ENCODE assay signal across 26 cellular contexts in genomic region chr6:143515766-143516355, GRCh38. TPM values are rescaled to one million over a fixed set of nuclear protein-coding genes. Genes with fewer than 3 reads are reported as not detected.
DNase-seq lines count a peak whose midpoint lies in the region; ATAC-seq, FAIRE-seq and TF ChIP-seq lines count a peak whose summit lies in the region.
"Had no signal": no experiment of that assay in that cellular context is flagged by ENCODE, and none has a peak within 500 bp of the region (broad histone marks: within the 10 kb centered on the region; RNA-seq: fewer than 3 reads in every experiment).

No MANE protein-coding gene starts in this region.

- H3K4me3 ChIP-seq in K562 (no peak overlapping the region), heart right ventricle (no peak overlapping the region), small intestine (ENCODE audit: low read depth in 1 of 2, low read length in 2 of 2) (no peak overlapping the region)
- H3K4me3 ChIP-seq: BLaER1, GM23248, HAP-1, SK-N-MC had no signal

- H3K79me2 ChIP-seq in K562 (ENCODE audit: control insufficient read depth, insufficient read depth, low read length), result peaks cover 13% of the 10 kb centered on the region

- no peak for TF ChIP-seq EP300 in K562 (IDR thresholded peaks at IDR 0.05; ENCODE audit: low read length)

- no peak for TF ChIP-seq POLR2A in K562 (conservative IDR thresholded peaks at IDR 0.05)

- H3K36me3 Mint-ChIP-seq in stimulated activated effector memory CD8-positive, alpha-beta T cell treated with anti-CD3 and anti-CD28 coated beads, Interleukin-12 subunit alpha, Interleukin-12 subunit beta, amount 100 ng/mL, for 72 hours, result no peaks in the 10 kb centered on the region

- H3K9me3 ChIP-seq in K562 (replicated peaks; ENCODE audit: control insufficient read depth, insufficient read depth, low read depth, low read length) (no peaks in the 10 kb centered on the region), heart right ventricle (peaks cover 0 to 4% (median 0%) of the 10 kb centered on the region in 11 donors), small intestine (ENCODE audit: control insufficient read depth, low read depth) (no peaks in the 10 kb centered on the region)

- peak; percentile 65 for DNase-seq in G401 (ENCODE audit: low spot score)
- DNase-seq in K562 (ENCODE audit: extremely low read depth in 1 of 4, low spot score in 3 of 4), result no peak
- no peak for DNase-seq in heart right ventricle
- DNase-seq in stimulated activated effector memory CD8-positive, alpha-beta T cell treated with anti-CD3 and anti-CD28 coated beads, Interleukin-12 subunit alpha, Interleukin-12 subunit beta, amount 100 ng/mL, for 72 hours (ENCODE audit: low spot score in 2 of 2), result no peak
- DNase-seq in OCI-M1 (lab: John Stamatoyannopoulos, UW), result no peak
- DNase-seq in small intestine, result no peak
- DNase-seq in NCI-H446 (lab: John Stamatoyannopoulos, UW), result no peak
- DNase-seq: CD4-positive, CD25-positive, alpha-beta regulatory T cell; DMS153; DND-41; HFFc6; NCI-H1436; NCI-H187 treated with DMSO at 0.1 percent for 48 hours; NCI-H2171 treated with DMSO at 0.1 percent for 48 hours; NCI-H345; NCI-H774; NK-92 treated with Interleukin-12 subunit alpha and Interleukin-12 subunit beta, amount 100 ng/mL, for 24 hours; RPMI8226; SHP77 treated with DMSO at 0.1 percent for 48 hours had no signal

- no peaks in the 10 kb centered on the region for H3K36me3 ChIP-seq in K562 (ENCODE audit: control insufficient read depth, insufficient read depth, low read length)
- H3K36me3 ChIP-seq in heart right ventricle, result no peaks in the 10 kb centered on the region
- H3K36me3 ChIP-seq in small intestine (ENCODE audit: control insufficient read depth in 2 of 2, insufficient read depth in 2 of 2, low read length in 2 of 2), result no peaks in the 10 kb centered on the region
- H3K36me3 ChIP-seq: BLaER1, HAP-1 had no signal

- H3K27ac ChIP-seq in K562 (ENCODE audit: extremely low read depth, low read depth, low read length), result no peak overlapping the region
- peak overlapping the region; percentile 53 to 94 (median 82) for H3K27ac ChIP-seq in heart right ventricle
- no peak overlapping the region for H3K27ac ChIP-seq in small intestine (ENCODE audit: low read depth in 1 of 2, low read length in 1 of 2)
- H3K27ac ChIP-seq: BLaER1, GM23248, SK-N-MC had no signal

- WGBS in K562 (ENCODE audit: insufficient coverage, low coverage, missing lambda C conversion rate), result 35% methylated on average over 7 of the region's 7 CpGs
- WGBS in heart right ventricle, 2 donors, result 60 to 65% methylated on average over 7 of the region's 7 CpGs
- WGBS in small intestine, 3 donors, result 87 to 91% (median 87%) methylated on average over 7 of the region's 7 CpGs

- no peaks in the 10 kb centered on the region for H4K20me1 ChIP-seq in K562 (replicated peaks; ENCODE audit: control insufficient read depth, insufficient read depth, low read length)
- H4K20me1 ChIP-seq: BLaER1 had no signal

- intact Hi-C loops in K562 (cut with micrococcal nuclease) (no loop called here), heart right ventricle (cut with DNase I) (loop anchor here in 1 of 10 donors (5.0 kb wide), 1 partner anchor 46 kb away; no protein-coding TSS in a partner anchor)

- H3K4me1 ChIP-seq in K562 (replicated peaks in 1 of 2; ENCODE audit: control insufficient read depth in 2 of 2, insufficient read depth in 2 of 2, low read length in 2 of 2), result peaks cover 7 to 16% of the 10 kb centered on the region in 2 experiments; a peak in 4 of 5 replicates
- peaks cover 3 to 43% (median 21%) of the 10 kb centered on the region in 9 donors for H3K4me1 ChIP-seq in heart right ventricle
- no peaks in the 10 kb centered on the region for H3K4me1 ChIP-seq in small intestine (ENCODE audit: control insufficient read depth in 2 of 2, insufficient read depth in 1 of 2, low read depth in 1 of 2, low read length in 1 of 2)

- TF ChIP-seq CTCF in K562 (IDR thresholded peaks at IDR 0.05 in 2 of 3, conservative IDR thresholded peaks at IDR 0.05 in 1 of 3; ENCODE audit: insufficient read depth in 2 of 3, low read depth in 1 of 3, low read length in 3 of 3), result no peak
- TF ChIP-seq CTCF in heart right ventricle (IDR thresholded peaks at IDR 0.05), result no peak

- H3K27me3 ChIP-seq in K562 (ENCODE audit: control insufficient read depth in 2 of 2, insufficient read depth in 2 of 2, low read length in 2 of 2) (no peaks in the 10 kb centered on the region), heart right ventricle (no peaks in the 10 kb centered on the region), small intestine (ENCODE audit: control insufficient read depth in 2 of 2, insufficient read depth in 2 of 2, low read length in 2 of 2) (no peaks in the 10 kb centered on the region)

- H3K4me3 Mint-ChIP-seq in stimulated activated effector memory CD8-positive, alpha-beta T cell treated with anti-CD3 and anti-CD28 coated beads, Interleukin-12 subunit alpha, Interleukin-12 subunit beta, amount 100 ng/mL, for 72 hours, result no peak overlapping the region
- H3K4me3 Mint-ChIP-seq: CD4-positive, CD25-positive, alpha-beta regulatory T cell; HFFc6 had no signal

- H3K27ac Mint-ChIP-seq in stimulated activated effector memory CD8-positive, alpha-beta T cell treated with anti-CD3 and anti-CD28 coated beads, Interleukin-12 subunit alpha, Interleukin-12 subunit beta, amount 100 ng/mL, for 72 hours, result peak overlapping the region; percentile 73
- H3K27ac Mint-ChIP-seq: HFFc6 had no signal

- peak overlapping the region; percentile 49; the same call in 1 of the 2 replicates for H2AFZ ChIP-seq in K562 (ENCODE audit: low read depth, low read length)

- no peaks in the 10 kb centered on the region for H3K9me3 Mint-ChIP-seq in stimulated activated effector memory CD8-positive, alpha-beta T cell treated with anti-CD3 and anti-CD28 coated beads, Interleukin-12 subunit alpha, Interleukin-12 subunit beta, amount 100 ng/mL, for 72 hours
- H3K9me3 Mint-ChIP-seq: CD4-positive, CD25-positive, alpha-beta regulatory T cell; HFFc6 had no signal

- peaks cover 19% of the 10 kb centered on the region for H3K4me1 Mint-ChIP-seq in stimulated activated effector memory CD8-positive, alpha-beta T cell treated with anti-CD3 and anti-CD28 coated beads, Interleukin-12 subunit alpha, Interleukin-12 subunit beta, amount 100 ng/mL, for 72 hours

- no peaks in the 10 kb centered on the region for H3K9me1 ChIP-seq in K562 (ENCODE audit: control insufficient read depth, insufficient read depth, low read length)

- FAIRE-seq in K562 (lab: Jason Lieb, UNC), result no peak
- no peak for FAIRE-seq in small intestine (lab: Jason Lieb, UNC)
- FAIRE-seq: A204.1, GM18507, HepG2 had no signal

- ATAC-seq in K562, result no peak
- peak in 3 of 8 donors; percentile 4 to 55 (median 33) for ATAC-seq in heart right ventricle
- no peak for ATAC-seq in stimulated activated effector memory CD8-positive, alpha-beta T cell treated with anti-CD3 and anti-CD28 coated beads, Interleukin-12 subunit alpha, Interleukin-12 subunit beta, amount 100 ng/mL, for 72 hours
- ATAC-seq: HepG2 had no signal

- CTCF ChIA-PET in K562 (lab: Yijun Ruan, JAX; ENCODE audit: low intra/inter-chr PET ratio), result no interaction called here

- in situ Hi-C loops in G401 (cut with HindIII; ENCODE audit: low sequenced_read_pairs) (no loop called here), K562 (cut with MboI) (no loop called here)

- no TSS peak for BruUV-seq in K562 (replicated peaks; lab: Mats Ljungman, UMichigan)

- POLR2A ChIA-PET in K562 (lab: Yijun Ruan, JAX), result no interaction called here

- no peak overlapping the region for H3K4me2 ChIP-seq in K562 (ENCODE audit: insufficient read depth, low read length)
- H3K4me2 ChIP-seq: BLaER1 had no signal

- TF ChIP-seq RAD21 in K562 (CRISPR knock-in tag; conservative IDR thresholded peaks at IDR 0.05 in 1 of 2, IDR thresholded peaks at IDR 0.05 in 1 of 2), result no peak

- no peak overlapping the region for H3K9ac ChIP-seq in K562 (ENCODE audit: insufficient read depth in 1 of 2, low read depth in 2 of 2, low read length in 2 of 2)
- H3K9ac ChIP-seq: BLaER1, GM23248 had no signal

TF ChIP-seq in K562, 482 proteins besides CTCF, POLR2A, EP300 and RAD21 (continues in another document):
- no peak for TF ChIP-seq ZNF76 (CRISPR knock-in tag; IDR thresholded peaks at IDR 0.05; ENCODE audit: borderline replicate concordance)
- TF ChIP-seq MTA3 (IDR thresholded peaks at IDR 0.05; ENCODE audit: borderline replicate concordance), result no peak

RNA-seq across cellular contexts. Expression of gene FUCA2, which starts 4.3 kb away (rescaled TPM):
- 54.2 and 54.7 TPM in 2 replicates for total RNA-seq in G401 (2014; rRNA removed; shearing (Covaris generic))
- 49.7 and 76.8 TPM in 2 replicates for total RNA-seq in K562 (2011; cell fraction: chromatin; rRNA removed; ENCODE audit: low replicate concordance)
- total RNA-seq in K562 (2011; cell fraction: nucleolus; rRNA removed), result 61.7 and 62.4 TPM in 2 replicates
- 96.9 and 141 TPM in 2 replicates for total RNA-seq in K562 (2011; cell fraction: nucleoplasm; rRNA removed)
- total RNA-seq in K562 (2014; rRNA removed) (59.2 and 71.2 TPM in 2 replicates), K562 (2014; rRNA removed; fragmentation: Illumina TruSeq; extraction: Trizol) (79.3 and 82.9 TPM in 2 replicates), K562 (2015; rRNA removed; fragmentation: Illumina TruSeq; extraction: Trizol) (78.2 and 82.5 TPM in 2 replicates), K562 (2021) (112 and 117 TPM in 2 replicates), heart right ventricle (10 to 100 TPM; 32.8 to 63.4 (median 40.1) TPM)
- polyA plus RNA-seq in K562 (2011; rRNA removed) (58.7 and 80.9 TPM in 2 replicates), K562 (2014; fragmentation: Illumina TruSeq; extraction: Trizol) (67.7 and 79.3 TPM in 2 replicates), K562 (2014; fragmentation: Nextera tagmentation; extraction: Ambion mirVana) (10 to 100 TPM; 20.6 to 23.9 TPM), K562 (2014; rRNA removed) (66.8 and 72.6 TPM in 2 replicates), heart right ventricle (10 to 100 TPM; 24.1 to 47.1 TPM), small intestine (10 to 100 TPM; 22.8 to 54.5 (median 33.0) TPM)
- polyA plus RNA-seq in K562 (2011; cell fraction: cytosol; rRNA removed), result 28.0 and 39.1 TPM in 2 replicates
- 30.3 and 35.2 TPM in 2 replicates for polyA plus RNA-seq in K562 (2011; cell fraction: nucleus; rRNA removed)
- 69.9 and 86.6 TPM in 2 replicates for polyA plus RNA-seq in K562 (2012)
- polyA minus RNA-seq in K562 (2011; rRNA and poly(A)+ RNA removed), result 43.7 and 55.0 TPM in 2 replicates
- polyA minus RNA-seq in K562 (2011; cell fraction: cytosol; rRNA and poly(A)+ RNA removed), result 26.0 and 28.3 TPM in 2 replicates
- polyA minus RNA-seq in K562 (2011; cell fraction: nucleus; rRNA and poly(A)+ RNA removed), result 9.2 and 14.8 TPM in 2 replicates

Comparison
In these comparisons a context has a peak if more than half of its experiments do, and no peak if none do; other contexts are left out.
1. H3K27ac ChIP-seq: peak in heart right ventricle (10 of 10); none in K562 (single experiment) and small intestine (0 of 2).